ENCODE assay signal across 9 cellular contexts in the genomic region with DNA sequence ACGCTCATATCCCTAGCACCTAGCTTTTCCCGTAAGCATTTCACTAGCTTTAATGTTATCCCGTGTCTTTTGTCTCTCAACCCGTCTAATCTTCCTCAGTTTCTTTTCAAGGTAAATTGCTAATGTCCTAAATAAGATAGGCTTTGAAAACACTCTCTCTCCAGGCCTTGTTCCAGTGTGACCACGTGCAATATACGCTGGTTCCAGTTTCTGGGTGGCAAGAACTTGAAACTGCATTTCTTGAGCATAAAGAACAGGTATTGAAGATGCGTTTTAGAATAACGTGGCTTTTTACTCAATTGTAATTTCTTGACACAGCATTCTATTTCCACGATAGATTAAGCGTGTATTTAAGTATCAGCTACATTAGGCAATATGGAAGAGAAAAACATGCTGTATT. TPM values are rescaled to one million over a fixed set of nuclear protein-coding genes. Genes with fewer than 3 reads are reported as not detected.
A peak's percentile ranks its signal among the peaks of the same experiment; 100 is the strongest.
DNase-seq lines count a peak whose midpoint lies in the region; ATAC-seq and TF ChIP-seq lines count a peak whose summit lies in the region.
"Had no signal": no experiment of that assay in that cellular context is flagged by ENCODE, and none has a peak within 500 bp of the region (broad histone marks: within the 10 kb centered on the region; RNA-seq: fewer than 3 reads in every experiment).

No MANE protein-coding gene starts in this region.

- H3K36me3 ChIP-seq in ES-I3 (ENCODE audit: insufficient read depth, low read length) (peaks cover 7% of the 10 kb centered on the region; the same call in 1 of the 2 replicates), KOPT-K1 (ENCODE audit: insufficient read depth, low read length) (peaks cover 52% of the 10 kb centered on the region)

- H3K4me1 ChIP-seq in ES-I3 (ENCODE audit: insufficient read depth, low read length), result peaks cover 8% of the 10 kb centered on the region; the same call in 1 of the 2 replicates

- H3K9me3 ChIP-seq in ES-I3 (ENCODE audit: control insufficient read depth, insufficient read depth, low read length) (no peaks in the 10 kb centered on the region), KOPT-K1 (ENCODE audit: insufficient read depth, low read length, poor library complexity, severe bottlenecking) (no peaks in the 10 kb centered on the region)

- no peaks in the 10 kb centered on the region for H3K27me3 Mint-ChIP-seq in natural killer cell (ENCODE audit: low read depth in 2 of 2)

- peak overlapping the region; percentile 98 for H3K4me3 Mint-ChIP-seq in natural killer cell

- in situ Hi-C loops in astrocyte of the spinal cord (cut with HindIII; ENCODE audit: low sequenced_read_pairs), result no loop called here

- peaks cover 24 to 35% of the 10 kb centered on the region in 2 donors for H3K4me1 Mint-ChIP-seq in natural killer cell

- no peak for ATAC-seq in natural killer cell
- no peak for ATAC-seq in sciatic nerve

- no peaks in the 10 kb centered on the region for H3K36me3 Mint-ChIP-seq in natural killer cell

- DNase-seq in astrocyte of the spinal cord (ENCODE audit: low read depth, low spot score), result no peak
- no peak for DNase-seq in natural killer cell
- DNase-seq in pons (ENCODE audit: low spot score), result no peak
- DNase-seq in NCI-H446 (lab: John Stamatoyannopoulos, UW), result no peak
- DNase-seq in sciatic nerve (ENCODE audit: low spot score), result no peak
- DNase-seq in cerebellar cortex (ENCODE audit: low spot score), result no peak
- DNase-seq: NCI-H2029 treated with DMSO at 0.1 percent for 48 hours had no signal

- TF ChIP-seq CTCF in astrocyte of the spinal cord (IDR thresholded peaks at IDR 0.05; ENCODE audit: low read depth, low read length) (no peak), natural killer cell (IDR thresholded peaks at IDR 0.05) (no peak)

- peak overlapping the region; percentile 94 for H3K27ac ChIP-seq in KOPT-K1 (ENCODE audit: low read depth, low read length, poor library complexity, severe bottlenecking)

- no peaks in the 10 kb centered on the region for H3K9me3 Mint-ChIP-seq in natural killer cell

- intact Hi-C loops in natural killer cell (cut with micrococcal nuclease), result no loop called here
- intact Hi-C loops in sciatic nerve (cut with DNase I), result no loop called here

- peak overlapping the region in 1 of 2 donors; percentile 99 for H3K27ac Mint-ChIP-seq in natural killer cell

- H3K4me3 ChIP-seq in astrocyte of the spinal cord (ENCODE audit: low read depth, low read length), result peak overlapping the region; percentile 94

- H3K9ac ChIP-seq in ES-I3 (ENCODE audit: low read depth, low read length), result peak overlapping the region; percentile 74

RNA-seq across cellular contexts. Expression of gene CDC45, which starts 1.1 kb away (rescaled TPM):
- total RNA-seq in natural killer cell (1 to 10 TPM; 1.6 to 4.8 (median 3.3) TPM), sciatic nerve (not detected)

RNA-seq across cellular contexts. Expression of gene UFD1, which starts 1.8 kb away (rescaled TPM):
- total RNA-seq in natural killer cell (100 to 1,000 TPM in 1 of 3 donors, 10 to 100 TPM in 2; 73.8 to 101 (median 77.8) TPM), sciatic nerve (41.5 TPM)

RNA-seq across cellular contexts. Expression of gene C22orf39, which starts 33.3 kb away (rescaled TPM):
- total RNA-seq in natural killer cell (10 to 100 TPM; 45.4 to 53.3 (median 50.2) TPM), sciatic nerve (43.8 TPM)

RNA-seq across cellular contexts. Expression of gene CLDN5, which starts 43.4 kb away (rescaled TPM):
- 1 to 10 TPM in 2 of 3 donors, not detected in 1; 1.3 to 1.7 TPM for total RNA-seq in natural killer cell
- 136 TPM for total RNA-seq in sciatic nerve

RNA-seq across cellular contexts. Expression of gene MRPL40, which starts 48.4 kb away (rescaled TPM):
- total RNA-seq in natural killer cell (10 to 100 TPM; 11.6 to 16.7 (median 14.2) TPM), sciatic nerve (18.7 TPM)
